9 cellular contexts compared by ENCODE assay signal in the genomic region with DNA sequence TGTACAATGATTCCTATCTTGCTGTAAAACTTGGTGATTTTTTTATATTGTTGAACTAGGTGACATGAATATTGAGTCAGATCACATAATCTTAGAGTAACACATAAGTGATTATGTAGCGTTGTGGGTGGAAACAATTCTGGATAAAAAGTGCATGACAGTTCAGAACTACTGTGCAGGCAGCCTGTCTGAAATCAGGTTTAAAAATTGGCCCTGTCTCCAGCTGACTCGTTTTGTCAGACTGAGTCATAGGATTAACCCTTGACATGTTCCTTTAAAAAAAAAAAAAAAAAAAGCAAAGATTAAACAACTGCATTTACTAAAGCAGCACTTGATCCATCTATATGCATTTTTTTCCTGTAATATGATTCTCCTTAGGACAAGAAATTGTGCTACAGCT.
A peak's percentile ranks its signal among the peaks of the same experiment; 100 is the strongest.
DNase-seq lines count a peak whose midpoint lies in the region; ATAC-seq and TF ChIP-seq lines count a peak whose summit lies in the region.
"Had no signal": no experiment of that assay in that cellular context is flagged by ENCODE, and none has a peak within 500 bp of the region (broad histone marks: within the 10 kb centered on the region; RNA-seq: fewer than 3 reads in every experiment).

No MANE protein-coding gene starts in this region.

- H3K27me3 ChIP-seq in right cardiac atrium (ENCODE audit: control insufficient read depth, insufficient read depth) (no peaks in the 10 kb centered on the region), vagina (no peaks in the 10 kb centered on the region)

- TF ChIP-seq CTCF in WI38 (IDR thresholded peaks at IDR 0.05; ENCODE audit: low read depth, low read length) (no peak), vagina (IDR thresholded peaks at IDR 0.05) (no peak)

- TF ChIP-seq POLR2A in vagina (IDR thresholded peaks at IDR 0.05): no peak

- H3K4me3 ChIP-seq in WI38 (ENCODE audit: low read depth, low read length) (peak overlapping the region; percentile 38), right cardiac atrium (ENCODE audit: low read length) (no peak overlapping the region), vagina (no peak overlapping the region)

- intact Hi-C loops in right cardiac atrium (cut with DNase I): loop anchor here in 3 of 4 donors (5.0 to 10.0 kb wide), 3 partner anchors 61 to 71 kb away; no protein-coding TSS in a partner anchor
- intact Hi-C loops in vagina (cut with DNase I): loop anchor here (10.0 kb wide), 1 partner anchor 71 kb away; no protein-coding TSS in a partner anchor

- peaks cover 1% of the 10 kb centered on the region for H3K4me1 ChIP-seq in right cardiac atrium (ENCODE audit: control insufficient read depth, insufficient read depth, low read length)
- H3K4me1 ChIP-seq in vagina: peaks cover 76% of the 10 kb centered on the region

- 22% methylated on average over 2 of the region's 2 CpGs for whole genome bisulfite sequencing in right cardiac atrium

- no peaks in the 10 kb centered on the region for H3K9me3 ChIP-seq in right cardiac atrium (ENCODE audit: control insufficient read depth, low read length)
- no peaks in the 10 kb centered on the region for H3K9me3 ChIP-seq in vagina

- H3K27ac ChIP-seq in right cardiac atrium (ENCODE audit: low read length): no peak overlapping the region
- H3K27ac ChIP-seq in vagina: peak overlapping the region; percentile 41

- H3K36me3 ChIP-seq in vagina: no peaks in the 10 kb centered on the region

- DNase-seq in stimulated activated CD4-positive, alpha-beta T cell treated with anti-CD3 and anti-CD28 coated beads, Interleukin-1b, Interleukin-23, amount 100 ng/mL, for 48 hours: peak; percentile 25
- DNase-seq in stimulated activated CD4-positive, alpha-beta T cell treated with anti-CD3 and anti-CD28 coated beads, Interleukin-2, amount 100 ng/mL, for 48 hours: no peak
- DNase-seq in right cardiac atrium (no peak), vagina (ENCODE audit: extremely low spot score in 2 of 2) (no peak), Kasumi-1 (lab: John Stamatoyannopoulos, UW) (no peak)
- DNase-seq: NCI-H510A treated with DMSO at 0.1 percent for 48 hours had no signal

- ATAC-seq in right cardiac atrium: peak; percentile 63 to 74
- ATAC-seq in HG03571 (IDR thresholded peaks at IDR 0.05; ENCODE audit: unreplicated experiment): no peak
- ATAC-seq in GM21786 (IDR thresholded peaks at IDR 0.05; ENCODE audit: unreplicated experiment): no peak

Comparison
In these comparisons a context has a peak if more than half of its experiments do, and no peak if none do; other contexts are left out.
1. ATAC-seq: peak in right cardiac atrium (2 of 2); none in HG03571 (single experiment) and GM21786 (single experiment).